8 cellular contexts compared by ENCODE assay signal in genomic region chr13:107866666-107867623, GRCh38.
DNase-seq lines count a peak whose midpoint lies in the region; ATAC-seq and TF ChIP-seq lines count a peak whose summit lies in the region.

No MANE protein-coding gene starts in this region.

- H3K36me3 ChIP-seq in gastroesophageal sphincter (no peaks in the 10 kb centered on the region), rectal smooth muscle tissue (ENCODE audit: control insufficient read depth, insufficient read depth, low read length) (no peaks in the 10 kb centered on the region)

- TF ChIP-seq POLR2A in gastroesophageal sphincter (IDR thresholded peaks at IDR 0.05): no peak

- peaks cover 84% of the 10 kb centered on the region for H3K27me3 ChIP-seq in gastroesophageal sphincter
- peaks cover 6% of the 10 kb centered on the region for H3K27me3 ChIP-seq in rectal smooth muscle tissue (ENCODE audit: control insufficient read depth, insufficient read depth, low read length)

- TF ChIP-seq CTCF in gastroesophageal sphincter (IDR thresholded peaks at IDR 0.05): no peak

- H3K4me3 ChIP-seq in gastroesophageal sphincter (peak overlapping the region; percentile 10 to 52), rectal smooth muscle tissue (ENCODE audit: low read length) (peak overlapping the region; percentile 36)

- H3K9me3 ChIP-seq in gastroesophageal sphincter: no peaks in the 10 kb centered on the region

- no peak overlapping the region for H3K9ac ChIP-seq in rectal smooth muscle tissue (ENCODE audit: low read length)

- H3K27ac ChIP-seq in gastroesophageal sphincter (no peak overlapping the region), rectal smooth muscle tissue (ENCODE audit: low read depth, low read length) (no peak overlapping the region)

- ATAC-seq in gastroesophageal sphincter (no peak), GM19397 (IDR thresholded peaks at IDR 0.05; ENCODE audit: unreplicated experiment) (no peak), GM21723 (IDR thresholded peaks at IDR 0.05; ENCODE audit: unreplicated experiment) (no peak)

- no peak for TF ChIP-seq EP300 in gastroesophageal sphincter (IDR thresholded peaks at IDR 0.05)

- 0 to 1% methylated on average over 2 to 20 of the region's 82 CpGs for WGBS in gastroesophageal sphincter (ENCODE audit: low coverage in 1 of 2), 2 donors

- peaks cover 0 to 33% (median 14%) of the 10 kb centered on the region in 3 donors for H3K4me1 ChIP-seq in gastroesophageal sphincter
- no peaks in the 10 kb centered on the region for H3K4me1 ChIP-seq in rectal smooth muscle tissue (ENCODE audit: control insufficient read depth, insufficient read depth, low read length)

- DNase-seq in activated gamma-delta T cell (lab: John Stamatoyannopoulos, UW): peak; percentile 3
- no peak for DNase-seq in activated gamma-delta T cell treated with Interleukin-2 at 50 U/mL for 16 hours
- peak; percentile 40 for DNase-seq in T1000 (lab: John Stamatoyannopoulos, UW)
- DNase-seq in stimulated activated CD4-positive, alpha-beta T cell treated with anti-CD3 and anti-CD28 coated beads, Interleukin-1b, Interleukin-23, amount 100 ng/mL, for 48 hours: no peak

Comparison
In these comparisons a context has a peak if more than half of its experiments do, and no peak if none do; other contexts are left out.
1. DNase-seq: peak in activated gamma-delta T cell (single experiment) and T1000 (single experiment); none in activated gamma-delta T cell treated with Interleukin-2 at 50 U/mL for 16 hours (single experiment) and stimulated activated CD4-positive, alpha-beta T cell treated with anti-CD3 and anti-CD28 coated beads, Interleukin-1b, Interleukin-23, amount 100 ng/mL, for 48 hours (single experiment).